In genomic region chr10:11683529-11684320, GRCh38 we compare ENCODE assay signal across 8 cellular contexts. TPM values are rescaled to one million over a fixed set of nuclear protein-coding genes. Genes with fewer than 3 reads are reported as not detected.
A peak's percentile ranks its signal among the peaks of the same experiment; 100 is the strongest.
DNase-seq lines count a peak whose midpoint lies in the region; ATAC-seq, FAIRE-seq and TF ChIP-seq lines count a peak whose summit lies in the region.

No MANE protein-coding gene starts in this region.

- peaks cover 14% of the 10 kb centered on the region for H3F3A ChIP-seq in MM.1S (ENCODE audit: insufficient read depth, low read length)

- no peak for FAIRE-seq in small intestine (lab: Jason Lieb, UNC)

- H3K27me3 ChIP-seq in MM.1S (replicated peaks; ENCODE audit: insufficient read depth, low read length) (no peaks in the 10 kb centered on the region), small intestine (ENCODE audit: control insufficient read depth in 2 of 2, insufficient read depth in 2 of 2, low read length in 2 of 2) (no peaks in the 10 kb centered on the region)

- no peaks in the 10 kb centered on the region for H3K79me2 ChIP-seq in MM.1S (ENCODE audit: low read length)

- no peaks in the 10 kb centered on the region for H4K20me1 ChIP-seq in MM.1S (ENCODE audit: insufficient read depth, low read length)

- H3K36me3 ChIP-seq in MM.1S (replicated peaks; ENCODE audit: insufficient read depth, low read length) (no peaks in the 10 kb centered on the region), small intestine (ENCODE audit: control insufficient read depth in 2 of 2, insufficient read depth in 2 of 2, low read length in 2 of 2) (no peaks in the 10 kb centered on the region)

- H3K9me2 ChIP-seq in MM.1S (replicated peaks; ENCODE audit: insufficient read depth, low read length) = no peaks in the 10 kb centered on the region

- 57 to 79% (median 69%) methylated on average over 14 of the region's 14 CpGs for WGBS in small intestine, 3 donors

- no peak for ATAC-seq in central memory CD8-positive, alpha-beta T cell (replicated peaks; ENCODE audit: extremely low read depth, poor library complexity, severe bottlenecking)
- no peak for ATAC-seq in GM18867 (IDR thresholded peaks at IDR 0.05; ENCODE audit: unreplicated experiment)

- no peak for TF ChIP-seq CTCF in MM.1S (IDR thresholded peaks at IDR 0.05; ENCODE audit: low read length)

- H3K4me3 ChIP-seq in MM.1S (ENCODE audit: low read length) (0 out of 2 replicates have a peak overlapping the region, but pooled peaks have one; percentile 55), small intestine (ENCODE audit: low read depth in 1 of 2, low read length in 2 of 2) (no peak overlapping the region)

- H3K27ac Mint-ChIP-seq in T-helper 2 cell treated with Interferon-gamma antibody and Interleukin-4, amounts not matched to agents 5 μg/mL and 100 μg/mL, for 36 hours = peak overlapping the region; percentile 49
- H3K27ac Mint-ChIP-seq in central memory CD8-positive, alpha-beta T cell (ENCODE audit: low read depth) = peak overlapping the region; percentile 97

- peak overlapping the region; percentile 84; the same call in 1 of the 2 replicates for H3K4me2 ChIP-seq in MM.1S (ENCODE audit: low read depth, low read length)

- peak overlapping the region; percentile 81; the same call in 1 of the 2 replicates for H2AFZ ChIP-seq in MM.1S (ENCODE audit: low read length)

- H3K9me3 Mint-ChIP-seq in T-helper 2 cell treated with Interferon-gamma antibody and Interleukin-4, amounts not matched to agents 5 μg/mL and 100 μg/mL, for 36 hours = no peaks in the 10 kb centered on the region
- no peaks in the 10 kb centered on the region for H3K9me3 Mint-ChIP-seq in central memory CD8-positive, alpha-beta T cell

- H3K9me3 ChIP-seq in MM.1S (replicated peaks; ENCODE audit: insufficient read depth, low read length) = no peaks in the 10 kb centered on the region
- no peaks in the 10 kb centered on the region for H3K9me3 ChIP-seq in small intestine (ENCODE audit: control insufficient read depth, low read depth)

- H3K4me1 ChIP-seq in MM.1S (ENCODE audit: low read length) (peaks cover 18% of the 10 kb centered on the region), small intestine (ENCODE audit: control insufficient read depth in 2 of 2, insufficient read depth in 1 of 2, low read depth in 1 of 2, low read length in 1 of 2) (peaks cover 0 to 5% of the 10 kb centered on the region in 2 donors)

- H3K4me3 Mint-ChIP-seq in T-helper 2 cell treated with Interferon-gamma antibody and Interleukin-4, amounts not matched to agents 5 μg/mL and 100 μg/mL, for 36 hours = peak overlapping the region; percentile 54
- H3K4me3 Mint-ChIP-seq in central memory CD8-positive, alpha-beta T cell = peak overlapping the region; percentile 80

- H3K27me3 Mint-ChIP-seq in T-helper 2 cell treated with Interferon-gamma antibody and Interleukin-4, amounts not matched to agents 5 μg/mL and 100 μg/mL, for 36 hours (ENCODE audit: low read depth) = peaks cover 61% of the 10 kb centered on the region
- H3K27me3 Mint-ChIP-seq in central memory CD8-positive, alpha-beta T cell = no peaks in the 10 kb centered on the region

- peak overlapping the region; percentile 96; the same call in 1 of the 2 replicates for H3K27ac ChIP-seq in MM.1S (ENCODE audit: low read length)
- H3K27ac ChIP-seq in small intestine (ENCODE audit: low read depth in 1 of 2, low read length in 1 of 2) = peak overlapping the region in 1 of 2 donors; percentile 91

- H3K9ac ChIP-seq in MM.1S (ENCODE audit: low read length) = no peak overlapping the region

- H3K4me1 Mint-ChIP-seq in T-helper 2 cell treated with Interferon-gamma antibody and Interleukin-4, amounts not matched to agents 5 μg/mL and 100 μg/mL, for 36 hours (ENCODE audit: low read depth) = peaks cover 18% of the 10 kb centered on the region
- H3K4me1 Mint-ChIP-seq in central memory CD8-positive, alpha-beta T cell = peaks cover 27% of the 10 kb centered on the region

- no peaks in the 10 kb centered on the region for H3K36me3 Mint-ChIP-seq in T-helper 2 cell treated with Interferon-gamma antibody and Interleukin-4, amounts not matched to agents 5 μg/mL and 100 μg/mL, for 36 hours (ENCODE audit: low read depth)
- peaks cover 6% of the 10 kb centered on the region for H3K36me3 Mint-ChIP-seq in central memory CD8-positive, alpha-beta T cell (ENCODE audit: insufficient read depth)

- no peak for DNase-seq in T-helper 2 cell treated with Interferon-gamma antibody and Interleukin-4, amounts not matched to agents 5 μg/mL and 100 μg/mL, for 36 hours (ENCODE audit: low spot score)
- DNase-seq in T-helper 2 cell = no peak
- no peak for DNase-seq in MM.1S
- DNase-seq in central memory CD8-positive, alpha-beta T cell (ENCODE audit: low spot score in 2 of 2) = no peak
- DNase-seq in small intestine = peak; percentile 43
- DNase-seq in effector CD8-positive, alpha-beta T cell (lab: John Stamatoyannopoulos, UW) = no peak
- DNase-seq in middle frontal gyrus (ENCODE audit: extremely low spot score, low spot score) = no peak

RNA-seq across cellular contexts. Expression of gene ECHDC3, which starts 58.5 kb away (rescaled TPM):
- 10 to 100 TPM in 2 of 3 donors, 1 to 10 TPM in 1; 3.8 to 25.8 (median 13.2) TPM for polyA plus RNA-seq in small intestine
